ENCODE assay signal across 26 cellular contexts in the genomic region with DNA sequence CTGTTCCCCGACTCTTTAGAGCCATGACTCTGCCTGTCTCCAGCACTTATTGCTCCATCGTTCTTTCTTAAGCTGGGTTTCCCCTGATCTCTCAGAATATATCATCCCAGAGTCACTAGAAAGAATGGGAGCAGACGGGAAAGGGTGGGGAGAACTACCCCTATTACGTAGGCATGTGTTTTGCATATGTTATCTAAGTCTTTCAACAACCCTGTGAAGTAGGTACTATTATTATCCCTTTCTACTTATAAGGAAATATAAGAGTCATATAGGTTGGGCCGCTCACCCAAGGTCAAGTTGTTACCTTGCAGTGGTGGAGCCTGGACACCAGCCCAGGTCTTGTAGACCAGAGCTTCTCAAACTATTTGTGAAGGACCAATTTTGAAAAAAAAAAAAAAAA. TPM values are rescaled to one million over a fixed set of nuclear protein-coding genes. Genes with fewer than 3 reads are reported as not detected.
A peak's percentile ranks its signal among the peaks of the same experiment; 100 is the strongest.
DNase-seq lines count a peak whose midpoint lies in the region; ATAC-seq and TF ChIP-seq lines count a peak whose summit lies in the region.
"Had no signal": no experiment of that assay in that cellular context is flagged by ENCODE, and none has a peak within 500 bp of the region (broad histone marks: within the 10 kb centered on the region; RNA-seq: fewer than 3 reads in every experiment).

No MANE protein-coding gene starts in this region.

- intact Hi-C loops in stomach (cut with DNase I; ENCODE audit: low total_unique reads) = no loop called here

- H3K4me1 ChIP-seq in duodenal mucosa (ENCODE audit: control insufficient read depth in 1 of 2, insufficient read depth in 2 of 2, low read length in 2 of 2) (peaks cover 37 to 42% of the 10 kb centered on the region in 2 donors), hepatocyte (ENCODE audit: insufficient read depth) (peaks cover 25% of the 10 kb centered on the region), stomach (peaks cover 21 to 33% (median 29%) of the 10 kb centered on the region in 4 donors)
- H3K4me1 ChIP-seq: BE2C had no signal

- ATAC-seq in activated T-cell treated with anti-CD3 and anti-CD28 coated beads, Interleukin-2, amount 50 U/mL, for 4 hours = no peak
- ATAC-seq in GM21528 (IDR thresholded peaks at IDR 0.05; ENCODE audit: low FRiP score, unreplicated experiment) = no peak
- ATAC-seq: activated CD8-positive, alpha-beta T cell treated with anti-CD3 and anti-CD28 coated beads, Interleukin-2, amount 10 ng/mL, durations not matched to agents 7 days and 5 days; effector memory CD8-positive, alpha-beta T cell; stimulated activated naive CD8-positive, alpha-beta T cell treated with anti-CD3 and anti-CD28 coated beads, Interleukin-15, amount 100 ng/mL, for 72 hours had no signal

- H3K9ac ChIP-seq in duodenal mucosa (ENCODE audit: low read depth in 1 of 2, low read length in 2 of 2) = peak overlapping the region in 1 of 2 donors; percentile 50

- H3K36me3 Mint-ChIP-seq in activated T-cell treated with anti-CD3 and anti-CD28 coated beads, Interleukin-2, amount 50 U/mL, for 4 hours (ENCODE audit: insufficient read depth) = no peaks in the 10 kb centered on the region
- H3K36me3 Mint-ChIP-seq: memory B cell had no signal

- no peak for TF ChIP-seq EP300 in stomach (IDR thresholded peaks at IDR 0.05)

- no peaks in the 10 kb centered on the region for H3K36me3 ChIP-seq in duodenal mucosa (ENCODE audit: control insufficient read depth in 1 of 2, insufficient read depth in 2 of 2, low read length in 2 of 2)
- no peaks in the 10 kb centered on the region for H3K36me3 ChIP-seq in hepatocyte (replicated peaks; ENCODE audit: insufficient read depth, low read depth)
- no peaks in the 10 kb centered on the region for H3K36me3 ChIP-seq in stomach
- H3K36me3 ChIP-seq: BE2C, prostate gland had no signal

- 78% methylated on average over 5 of the region's 5 CpGs for WGBS in hepatocyte (ENCODE audit: low lambda C conversion rate, missing lambda C conversion rate)
- 36 to 62% (median 36%) methylated on average over 5 of the region's 5 CpGs for WGBS in stomach, 5 donors

- no peak for TF ChIP-seq POLR2A in stomach (IDR thresholded peaks at IDR 0.05)

- no peak overlapping the region for H3K4me2 ChIP-seq in hepatocyte

- DNase-seq in NCI-H2029 (lab: John Stamatoyannopoulos, UW) (peak; percentile 47), NCI-H2029 treated with DMSO at 0.1 percent for 48 hours (lab: John Stamatoyannopoulos, UW) (no peak), hepatocyte (ENCODE audit: low spot score) (no peak), stomach (peak; percentile 83), NCI-H1436 (lab: John Stamatoyannopoulos, UW) (no peak)
- no peak for DNase-seq in activated T-cell treated with anti-CD3 and anti-CD28 coated beads, Interleukin-2, amount 50 U/mL, for 4 hours
- DNase-seq: activated CD4-positive, CD25-positive, alpha-beta regulatory T cell treated with anti-CD3 and anti-CD28 coated beads, Interleukin-2, amount 50 U/mL, for 72 hours; activated CD8-positive, alpha-beta T cell treated with anti-CD3 and anti-CD28 coated beads, Interleukin-2, amount 10 ng/mL, durations not matched to agents 7 days and 5 days; activated naive CD4-positive, alpha-beta T cell; activated T-cell treated with anti-CD3 and anti-CD28 coated beads, Interleukin-2, amount 50 U/mL, for 1 hour; anterior cingulate cortex; BE2C; effector memory CD8-positive, alpha-beta T cell; EL; Karpas-422; NCI-H1092; NCI-H526 treated with DMSO at 0.1 percent for 48 hours; stimulated activated naive CD8-positive, alpha-beta T cell treated with anti-CD3 and anti-CD28 coated beads, Interleukin-15, amount 100 ng/mL, for 72 hours; SW 1271 had no signal

- no peaks in the 10 kb centered on the region for H3K9me3 Mint-ChIP-seq in activated T-cell treated with anti-CD3 and anti-CD28 coated beads, Interleukin-2, amount 50 U/mL, for 4 hours
- H3K9me3 Mint-ChIP-seq: effector memory CD8-positive, alpha-beta T cell; memory B cell; nephron; stimulated activated naive CD8-positive, alpha-beta T cell treated with anti-CD3 and anti-CD28 coated beads, Interleukin-15, amount 100 ng/mL, for 72 hours had no signal

- no peak overlapping the region for H3K4me3 Mint-ChIP-seq in activated T-cell treated with anti-CD3 and anti-CD28 coated beads, Interleukin-2, amount 50 U/mL, for 4 hours
- H3K4me3 Mint-ChIP-seq: activated CD8-positive, alpha-beta T cell treated with anti-CD3 and anti-CD28 coated beads, Interleukin-2, amount 10 ng/mL, durations not matched to agents 7 days and 5 days; effector memory CD8-positive, alpha-beta T cell; memory B cell; nephron; stimulated activated naive CD8-positive, alpha-beta T cell treated with anti-CD3 and anti-CD28 coated beads, Interleukin-15, amount 100 ng/mL, for 72 hours had no signal

- no peaks in the 10 kb centered on the region for H3K4me1 Mint-ChIP-seq in activated T-cell treated with anti-CD3 and anti-CD28 coated beads, Interleukin-2, amount 50 U/mL, for 4 hours (ENCODE audit: low read depth)
- H3K4me1 Mint-ChIP-seq: memory B cell; nephron; stimulated activated naive CD8-positive, alpha-beta T cell treated with anti-CD3 and anti-CD28 coated beads, Interleukin-15, amount 100 ng/mL, for 72 hours had no signal

- H3K9me3 ChIP-seq in duodenal mucosa (ENCODE audit: control insufficient read depth in 1 of 2, low read length in 2 of 2) (no peaks in the 10 kb centered on the region), hepatocyte (ENCODE audit: low read depth) (no peaks in the 10 kb centered on the region), stomach (no peaks in the 10 kb centered on the region)
- H3K9me3 ChIP-seq: BE2C, prostate gland had no signal

- peaks cover 5% of the 10 kb centered on the region for H3K27me3 Mint-ChIP-seq in activated T-cell treated with anti-CD3 and anti-CD28 coated beads, Interleukin-2, amount 50 U/mL, for 4 hours (ENCODE audit: low read depth)
- H3K27me3 Mint-ChIP-seq: stimulated activated naive CD8-positive, alpha-beta T cell treated with anti-CD3 and anti-CD28 coated beads, Interleukin-15, amount 100 ng/mL, for 72 hours had no signal

- H3K79me2 ChIP-seq in hepatocyte = no peaks in the 10 kb centered on the region

- H3K27ac ChIP-seq in duodenal mucosa (ENCODE audit: low read depth, low read length) (peak overlapping the region; percentile 76), hepatocyte (peak overlapping the region; percentile 90), stomach (peak overlapping the region; percentile 86 to 92 (median 90))
- H3K27ac ChIP-seq: 22Rv1, prostate gland had no signal

- no peaks in the 10 kb centered on the region for H3K9me2 ChIP-seq in hepatocyte (replicated peaks; ENCODE audit: insufficient read depth)

- TF ChIP-seq CTCF in hepatocyte (IDR thresholded peaks at IDR 0.05; ENCODE audit: poor library complexity) (no peak), stomach (IDR thresholded peaks at IDR 0.05) (no peak)

- H3K4me3 ChIP-seq in duodenal mucosa (ENCODE audit: low read depth in 1 of 2, low read length in 2 of 2) (no peak overlapping the region), hepatocyte (no peak overlapping the region), stomach (no peak overlapping the region)
- H3K4me3 ChIP-seq: prostate gland, skin epidermis had no signal

- H3K27me3 ChIP-seq in duodenal mucosa (ENCODE audit: control insufficient read depth in 1 of 2, insufficient read depth in 2 of 2, low read length in 2 of 2) (no peaks in the 10 kb centered on the region), hepatocyte (no peaks in the 10 kb centered on the region), stomach (peaks cover 0 to 11% (median 0%) of the 10 kb centered on the region in 3 donors)
- H3K27me3 ChIP-seq: BE2C had no signal

- H4K20me1 ChIP-seq in hepatocyte (ENCODE audit: insufficient read depth, poor library complexity, severe bottlenecking) = no peaks in the 10 kb centered on the region

- no peak overlapping the region for H2AFZ ChIP-seq in hepatocyte

RNA-seq across cellular contexts. Expression of gene ELF3, which starts 38.7 kb away (rescaled TPM):
- total RNA-seq in hepatocyte (336 and 367 TPM in 2 replicates), stomach (1,000 to 10,000 TPM in 1 of 5 donors, 100 to 1,000 TPM in 4; 174 to 1,083 (median 289) TPM)
- polyA plus RNA-seq in hepatocyte (333 and 361 TPM in 2 replicates), stomach (100 to 1,000 TPM; 146 to 253 (median 242) TPM)
- total RNA-seq in activated T-cell treated with anti-CD3 and anti-CD28 coated beads, Interleukin-2, amount 50 U/mL, for 4 hours = 1 to 10 TPM in 2 of 3 donors, under 1 TPM in 1; 0.87 to 1.4 (median 1.0) TPM

Comparison
In these comparisons a context has a peak if more than half of its experiments do, and no peak if none do; other contexts are left out.
1. DNase-seq: peak in NCI-H2029 (single experiment) and stomach (single experiment); none in NCI-H2029 treated with DMSO at 0.1 percent for 48 hours (single experiment), hepatocyte (single experiment), activated T-cell treated with anti-CD3 and anti-CD28 coated beads, Interleukin-2, amount 50 U/mL, for 4 hours (single experiment) and NCI-H1436 (single experiment).
2. RNA of gene ELF3, which starts 38.7 kb away (total RNA-seq): 336 to 367 TPM in hepatocyte and 174 to 1,083 TPM in stomach; 0.87 to 1.4 TPM in activated T-cell treated with anti-CD3 and anti-CD28 coated beads, Interleukin-2, amount 50 U/mL, for 4 hours; every median in the first group is over 10 times any median in the second.
3. Peak in every context shown above with its lines, with median percentiles within 50 percentile points of each other: H3K27ac ChIP-seq.